1 cellular context compared by ENCODE assay signal in genomic region chr1:154304664-154305337, GRCh38.
TF ChIP-seq lines count a peak whose summit lies in the region.

No MANE protein-coding gene starts in this region.

TF ChIP-seq in GM12878, 131 proteins besides CTCF, POLR2A, EP300 and RAD21 (continued from another document):
- TF ChIP-seq TBL1XR1 (IDR thresholded peaks at IDR 0.05; ENCODE audit: low read depth, low read length) (no peak), ZNF217 (IDR thresholded peaks at IDR 0.05) (no peak), BCL11A (IDR thresholded peaks at IDR 0.05; ENCODE audit: low read depth, low read length) (peak; percentile 81), PKNOX1 (IDR thresholded peaks at IDR 0.05) (peak; percentile 46), NFIC (IDR thresholded peaks at IDR 0.05; ENCODE audit: low read depth, low read length) (peak; percentile 74; the same call in 1 of the 2 replicates), ZBED1 (IDR thresholded peaks at IDR 0.05; ENCODE audit: borderline replicate concordance) (peak; percentile 27; the same call in 1 of the 2 replicates), EED (IDR thresholded peaks at IDR 0.05; ENCODE audit: low read depth) (peak; percentile 76; the same call in 1 of the 2 replicates), JUNB (IDR thresholded peaks at IDR 0.05) (peak; percentile 96), RUNX3 (IDR thresholded peaks at IDR 0.05; ENCODE audit: low read length) (peak; percentile 58; the same call in 1 of the 2 replicates), BACH1 (IDR thresholded peaks at IDR 0.05; ENCODE audit: borderline replicate concordance) (no peak), IKZF2 (IDR thresholded peaks at IDR 0.05) (peak in 1 of 2 experiments; percentile 33; a peak in 1 of 4 replicates), TCF7 (IDR thresholded peaks at IDR 0.05; ENCODE audit: borderline replicate concordance) (peak; percentile 59; the same call in 1 of the 2 replicates), CREB1 (IDR thresholded peaks at IDR 0.05; ENCODE audit: low read depth) (0 out of 2 replicates have a peak, but pooled peaks have one; percentile 14), SRF (IDR thresholded peaks at IDR 0.05; ENCODE audit: low read depth in 2 of 2, low read length in 2 of 2) (peak in 1 of 2 experiments; percentile 61; a peak in 1 of 4 replicates), CEBPZ (IDR thresholded peaks at IDR 0.05; ENCODE audit: low read depth, low read length) (no peak), KLF5 (IDR thresholded peaks at IDR 0.05; ENCODE audit: partially characterized antibody) (no peak), PBX3 (IDR thresholded peaks at IDR 0.05; ENCODE audit: insufficient replicate concordance, low read depth, low read length) (no peak), CREM (IDR thresholded peaks at IDR 0.05; ENCODE audit: low read depth) (peak; percentile 84), ATF2 (IDR thresholded peaks at IDR 0.05; ENCODE audit: low read length) (0 out of 2 replicates have a peak, but pooled peaks have one; percentile 58), YY1 (IDR thresholded peaks at IDR 0.05; ENCODE audit: low read depth, low read length) (peak; percentile 23; the same call in 1 of the 2 replicates), NR2C1 (IDR thresholded peaks at IDR 0.05) (no peak), STAT3 (IDR thresholded peaks at IDR 0.05; ENCODE audit: low read depth, low read length) (no peak)
- TF ChIP-seq, protein P1, sequence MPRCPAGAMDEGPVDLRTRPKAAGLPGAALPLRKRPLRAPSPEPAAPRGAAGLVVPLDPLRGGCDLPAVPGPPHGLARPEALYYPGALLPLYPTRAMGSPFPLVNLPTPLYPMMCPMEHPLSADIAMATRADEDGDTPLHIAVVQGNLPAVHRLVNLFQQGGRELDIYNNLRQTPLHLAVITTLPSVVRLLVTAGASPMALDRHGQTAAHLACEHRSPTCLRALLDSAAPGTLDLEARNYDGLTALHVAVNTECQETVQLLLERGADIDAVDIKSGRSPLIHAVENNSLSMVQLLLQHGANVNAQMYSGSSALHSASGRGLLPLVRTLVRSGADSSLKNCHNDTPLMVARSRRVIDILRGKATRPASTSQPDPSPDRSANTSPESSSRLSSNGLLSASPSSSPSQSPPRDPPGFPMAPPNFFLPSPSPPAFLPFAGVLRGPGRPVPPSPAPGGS (IDR thresholded peaks at IDR 0.05; ENCODE audit: borderline replicate concordance, insufficient read depth, low read depth, low read length, poor library complexity, severe bottlenecking), result peak; percentile 75
- TF ChIP-seq, protein P2, sequence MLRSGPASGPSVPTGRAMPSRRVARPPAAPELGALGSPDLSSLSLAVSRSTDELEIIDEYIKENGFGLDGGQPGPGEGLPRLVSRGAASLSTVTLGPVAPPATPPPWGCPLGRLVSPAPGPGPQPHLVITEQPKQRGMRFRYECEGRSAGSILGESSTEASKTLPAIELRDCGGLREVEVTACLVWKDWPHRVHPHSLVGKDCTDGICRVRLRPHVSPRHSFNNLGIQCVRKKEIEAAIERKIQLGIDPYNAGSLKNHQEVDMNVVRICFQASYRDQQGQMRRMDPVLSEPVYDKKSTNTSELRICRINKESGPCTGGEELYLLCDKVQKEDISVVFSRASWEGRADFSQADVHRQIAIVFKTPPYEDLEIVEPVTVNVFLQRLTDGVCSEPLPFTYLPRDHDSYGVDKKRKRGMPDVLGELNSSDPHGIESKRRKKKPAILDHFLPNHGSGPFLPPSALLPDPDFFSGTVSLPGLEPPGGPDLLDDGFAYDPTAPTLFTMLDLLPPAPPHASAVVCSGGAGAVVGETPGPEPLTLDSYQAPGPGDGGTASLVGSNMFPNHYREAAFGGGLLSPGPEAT (IDR thresholded peaks at IDR 0.05; ENCODE audit: low read depth), result peak; percentile 49; the same call in 1 of the 2 replicates
TF ChIP-seq in GM12878: peak in this region for 20.
